In the genomic region with DNA sequence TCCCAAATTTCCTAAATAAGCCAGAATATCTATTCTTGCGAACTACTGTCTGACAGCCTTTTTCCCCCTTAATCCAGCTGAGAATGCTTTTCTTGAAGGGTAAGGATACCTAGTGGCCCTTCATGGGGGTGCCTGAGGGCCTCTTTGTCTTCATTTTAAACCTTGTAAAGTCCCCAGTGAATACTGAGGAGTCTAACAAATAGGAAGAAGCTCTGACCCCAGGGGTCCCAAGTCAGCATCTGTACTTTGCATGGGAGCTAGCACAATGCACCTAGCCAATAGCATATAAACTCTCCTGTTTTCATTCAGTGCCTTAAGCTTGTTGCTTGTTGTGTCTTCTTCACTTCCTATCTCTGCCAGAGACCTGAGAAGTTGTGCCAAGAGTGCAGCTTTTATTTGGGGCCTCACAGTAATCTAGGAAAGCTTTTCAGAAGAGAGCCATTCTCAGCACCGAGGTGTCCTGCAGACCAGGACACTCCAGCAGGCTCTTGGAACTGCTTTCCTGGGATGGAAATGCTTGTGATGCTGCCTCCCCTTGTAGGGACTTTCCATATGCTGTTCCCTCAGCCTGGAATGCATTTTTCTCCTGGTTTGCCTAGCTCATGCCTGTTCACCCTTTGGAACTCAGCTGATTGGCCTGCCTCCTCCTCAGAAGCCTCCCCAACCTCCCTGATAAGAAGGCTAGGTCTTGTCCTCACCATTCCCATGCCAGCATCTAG, we compare ENCODE assay signal across 1 cellular context.
TF ChIP-seq lines count a peak whose summit lies in the region.

No MANE protein-coding gene starts in this region.

TF ChIP-seq in HepG2, 621 proteins besides CTCF, POLR2A, EP300 and RAD21 (continued from another document):
- TF ChIP-seq, protein P1, sequence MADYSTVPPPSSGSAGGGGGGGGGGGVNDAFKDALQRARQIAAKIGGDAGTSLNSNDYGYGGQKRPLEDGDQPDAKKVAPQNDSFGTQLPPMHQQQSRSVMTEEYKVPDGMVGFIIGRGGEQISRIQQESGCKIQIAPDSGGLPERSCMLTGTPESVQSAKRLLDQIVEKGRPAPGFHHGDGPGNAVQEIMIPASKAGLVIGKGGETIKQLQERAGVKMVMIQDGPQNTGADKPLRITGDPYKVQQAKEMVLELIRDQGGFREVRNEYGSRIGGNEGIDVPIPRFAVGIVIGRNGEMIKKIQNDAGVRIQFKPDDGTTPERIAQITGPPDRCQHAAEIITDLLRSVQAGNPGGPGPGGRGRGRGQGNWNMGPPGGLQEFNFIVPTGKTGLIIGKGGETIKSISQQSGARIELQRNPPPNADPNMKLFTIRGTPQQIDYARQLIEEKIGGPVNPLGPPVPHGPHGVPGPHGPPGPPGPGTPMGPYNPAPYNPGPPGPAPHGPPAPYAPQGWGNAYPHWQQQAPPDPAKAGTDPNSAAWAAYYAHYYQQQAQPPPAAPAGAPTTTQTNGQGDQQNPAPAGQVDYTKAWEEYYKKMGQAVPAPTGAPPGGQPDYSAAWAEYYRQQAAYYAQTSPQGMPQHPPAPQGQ (CRISPR knock-in tag; IDR thresholded peaks at IDR 0.05; ENCODE audit: borderline replicate concordance): no peak
- TF ChIP-seq NFKB2 (CRISPR knock-in tag; IDR thresholded peaks at IDR 0.05; ENCODE audit: borderline replicate concordance) (no peak), SRY (CRISPR knock-in tag; IDR thresholded peaks at IDR 0.05) (no peak), ATM (IDR thresholded peaks at IDR 0.05; ENCODE audit: borderline replicate concordance) (no peak), ZNF446 (CRISPR knock-in tag; IDR thresholded peaks at IDR 0.05) (no peak), CREM (IDR thresholded peaks at IDR 0.05) (no peak), CREM (CRISPR knock-in tag; IDR thresholded peaks at IDR 0.05) (no peak), NBN (conservative IDR thresholded peaks at IDR 0.05) (no peak)
- TF ChIP-seq, protein P2, sequence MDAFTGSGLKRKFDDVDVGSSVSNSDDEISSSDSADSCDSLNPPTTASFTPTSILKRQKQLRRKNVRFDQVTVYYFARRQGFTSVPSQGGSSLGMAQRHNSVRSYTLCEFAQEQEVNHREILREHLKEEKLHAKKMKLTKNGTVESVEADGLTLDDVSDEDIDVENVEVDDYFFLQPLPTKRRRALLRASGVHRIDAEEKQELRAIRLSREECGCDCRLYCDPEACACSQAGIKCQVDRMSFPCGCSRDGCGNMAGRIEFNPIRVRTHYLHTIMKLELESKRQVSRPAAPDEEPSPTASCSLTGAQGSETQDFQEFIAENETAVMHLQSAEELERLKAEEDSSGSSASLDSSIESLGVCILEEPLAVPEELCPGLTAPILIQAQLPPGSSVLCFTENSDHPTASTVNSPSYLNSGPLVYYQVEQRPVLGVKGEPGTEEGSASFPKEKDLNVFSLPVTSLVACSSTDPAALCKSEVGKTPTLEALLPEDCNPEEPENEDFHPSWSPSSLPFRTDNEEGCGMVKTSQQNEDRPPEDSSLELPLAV (CRISPR knock-in tag; conservative IDR thresholded peaks at IDR 0.05; ENCODE audit: low read depth): no peak
- TF ChIP-seq, protein P3, sequence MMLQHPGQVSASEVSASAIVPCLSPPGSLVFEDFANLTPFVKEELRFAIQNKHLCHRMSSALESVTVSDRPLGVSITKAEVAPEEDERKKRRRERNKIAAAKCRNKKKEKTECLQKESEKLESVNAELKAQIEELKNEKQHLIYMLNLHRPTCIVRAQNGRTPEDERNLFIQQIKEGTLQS (CRISPR knock-in tag; IDR thresholded peaks at IDR 0.05): no peak
